Comparison of ENCODE assay signal across 1 cellular context in genomic region chr19:38718747-38719543, GRCh38.
A peak's percentile ranks its signal among the peaks of the same experiment; 100 is the strongest.
TF ChIP-seq lines count a peak whose summit lies in the region.

No MANE protein-coding gene starts in this region.

TF ChIP-seq in HepG2, 621 proteins besides CTCF, POLR2A, EP300 and RAD21 (continued from another document and continues in another):
- TF ChIP-seq ZNF687 (CRISPR knock-in tag; IDR thresholded peaks at IDR 0.05) (peak; percentile 52; the same call in 1 of the 2 replicates), STAG1 (CRISPR knock-in tag; IDR thresholded peaks at IDR 0.05) (peak; percentile 38), NCOA1 (CRISPR knock-in tag; IDR thresholded peaks at IDR 0.05) (no peak), ZFP36L1 (CRISPR knock-in tag; IDR thresholded peaks at IDR 0.05) (no peak), HNRNPLL (IDR thresholded peaks at IDR 0.05; ENCODE audit: low read depth, low read length, poor library complexity, severe bottlenecking) (peak; percentile 13), RAD51 (IDR thresholded peaks at IDR 0.05; ENCODE audit: borderline replicate concordance) (no peak), RERE (CRISPR knock-in tag; IDR thresholded peaks at IDR 0.05; ENCODE audit: low read depth) (no peak), HMG20A (CRISPR knock-in tag; IDR thresholded peaks at IDR 0.05; ENCODE audit: borderline replicate concordance) (no peak), ZGPAT (CRISPR knock-in tag; IDR thresholded peaks at IDR 0.05) (no peak), PREB (CRISPR knock-in tag; IDR thresholded peaks at IDR 0.05) (no peak), NR2F6 (IDR thresholded peaks at IDR 0.05) (no peak), NR2F6 (CRISPR knock-in tag; IDR thresholded peaks at IDR 0.05) (no peak), ELF4 (CRISPR knock-in tag; IDR thresholded peaks at IDR 0.05; ENCODE audit: borderline replicate concordance) (no peak), ZNF703 (CRISPR knock-in tag; IDR thresholded peaks at IDR 0.05; ENCODE audit: borderline replicate concordance) (no peak), CSRNP1 (CRISPR knock-in tag; IDR thresholded peaks at IDR 0.05) (no peak), KLF16 (CRISPR knock-in tag; IDR thresholded peaks at IDR 0.05) (no peak), ZNF557 (CRISPR knock-in tag; IDR thresholded peaks at IDR 0.05) (no peak), POGK (CRISPR knock-in tag; conservative IDR thresholded peaks at IDR 0.05) (no peak), UBTF (CRISPR knock-in tag; IDR thresholded peaks at IDR 0.05) (no peak), TBX3 (IDR thresholded peaks at IDR 0.05; ENCODE audit: borderline replicate concordance) (no peak), ATF7 (IDR thresholded peaks at IDR 0.05) (no peak), ATF7 (CRISPR knock-in tag; IDR thresholded peaks at IDR 0.05) (no peak), ZNF331 (CRISPR knock-in tag; IDR thresholded peaks at IDR 0.05) (peak; percentile 80; the same call in 1 of the 2 replicates), DZIP1 (CRISPR knock-in tag; IDR thresholded peaks at IDR 0.05) (0 out of 2 replicates have a peak, but pooled peaks have one; percentile 49), MBNL3 (CRISPR knock-in tag; conservative IDR thresholded peaks at IDR 0.05) (no peak), ZNF292 (CRISPR knock-in tag; IDR thresholded peaks at IDR 0.05; ENCODE audit: borderline replicate concordance, low read depth) (no peak), ZFP82 (CRISPR knock-in tag; IDR thresholded peaks at IDR 0.05; ENCODE audit: borderline replicate concordance) (no peak)
- TF ChIP-seq, protein P1, sequence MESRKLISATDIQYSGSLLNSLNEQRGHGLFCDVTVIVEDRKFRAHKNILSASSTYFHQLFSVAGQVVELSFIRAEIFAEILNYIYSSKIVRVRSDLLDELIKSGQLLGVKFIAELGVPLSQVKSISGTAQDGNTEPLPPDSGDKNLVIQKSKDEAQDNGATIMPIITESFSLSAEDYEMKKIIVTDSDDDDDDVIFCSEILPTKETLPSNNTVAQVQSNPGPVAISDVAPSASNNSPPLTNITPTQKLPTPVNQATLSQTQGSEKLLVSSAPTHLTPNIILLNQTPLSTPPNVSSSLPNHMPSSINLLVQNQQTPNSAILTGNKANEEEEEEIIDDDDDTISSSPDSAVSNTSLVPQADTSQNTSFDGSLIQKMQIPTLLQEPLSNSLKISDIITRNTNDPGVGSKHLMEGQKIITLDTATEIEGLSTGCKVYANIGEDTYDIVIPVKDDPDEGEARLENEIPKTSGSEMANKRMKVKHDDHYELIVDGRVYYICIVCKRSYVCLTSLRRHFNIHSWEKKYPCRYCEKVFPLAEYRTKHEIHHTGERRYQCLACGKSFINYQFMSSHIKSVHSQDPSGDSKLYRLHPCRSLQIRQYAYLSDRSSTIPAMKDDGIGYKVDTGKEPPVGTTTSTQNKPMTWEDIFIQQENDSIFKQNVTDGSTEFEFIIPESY (CRISPR knock-in tag; IDR thresholded peaks at IDR 0.05), result peak; percentile 77; the same call in 1 of the 2 replicates
- TF ChIP-seq, protein P2, sequence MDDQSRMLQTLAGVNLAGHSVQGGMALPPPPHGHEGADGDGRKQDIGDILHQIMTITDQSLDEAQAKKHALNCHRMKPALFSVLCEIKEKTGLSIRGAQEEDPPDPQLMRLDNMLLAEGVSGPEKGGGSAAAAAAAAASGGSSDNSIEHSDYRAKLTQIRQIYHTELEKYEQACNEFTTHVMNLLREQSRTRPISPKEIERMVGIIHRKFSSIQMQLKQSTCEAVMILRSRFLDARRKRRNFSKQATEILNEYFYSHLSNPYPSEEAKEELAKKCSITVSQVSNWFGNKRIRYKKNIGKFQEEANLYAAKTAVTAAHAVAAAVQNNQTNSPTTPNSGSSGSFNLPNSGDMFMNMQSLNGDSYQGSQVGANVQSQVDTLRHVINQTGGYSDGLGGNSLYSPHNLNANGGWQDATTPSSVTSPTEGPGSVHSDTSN (CRISPR knock-in tag; IDR thresholded peaks at IDR 0.05; ENCODE audit: borderline replicate concordance), result no peak
